16 cellular contexts compared by ENCODE assay signal in the genomic region with DNA sequence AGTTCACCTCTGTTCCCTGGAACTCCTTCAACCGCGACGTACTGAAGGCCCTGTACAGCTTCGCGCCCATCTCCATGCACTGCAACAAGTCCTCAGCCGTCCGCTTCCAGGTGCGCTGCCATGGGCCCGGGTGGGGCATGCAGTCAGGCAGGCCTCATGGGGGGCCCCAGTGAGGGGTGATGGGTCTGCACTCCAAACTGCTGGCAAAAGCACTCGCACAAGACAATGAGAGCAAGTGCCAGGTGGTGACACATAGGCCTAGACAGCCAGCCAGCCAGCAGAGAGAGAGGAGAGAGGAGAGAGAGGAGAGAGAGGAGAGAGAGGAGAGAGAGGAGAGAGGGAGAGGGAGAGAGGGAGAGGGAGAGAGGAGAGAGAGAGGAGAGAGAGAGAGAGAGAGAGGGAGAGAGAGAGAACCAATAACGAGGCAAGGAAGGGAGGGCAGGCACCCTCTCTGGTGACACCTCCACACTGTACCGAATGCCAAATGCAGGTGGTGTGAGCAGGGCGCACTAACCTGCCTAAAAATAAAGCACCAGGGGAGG. TPM values are rescaled to one million over a fixed set of nuclear protein-coding genes. Genes with fewer than 3 reads are reported as not detected.
A peak's percentile ranks its signal among the peaks of the same experiment; 100 is the strongest.
DNase-seq lines count a peak whose midpoint lies in the region; ATAC-seq, FAIRE-seq and TF ChIP-seq lines count a peak whose summit lies in the region.
"Had no signal": no experiment of that assay in that cellular context is flagged by ENCODE, and none has a peak within 500 bp of the region (broad histone marks: within the 10 kb centered on the region; RNA-seq: fewer than 3 reads in every experiment).

No MANE protein-coding gene starts in this region.

- H3K36me3 Mint-ChIP-seq in activated naive CD8-positive, alpha-beta T cell: no peaks in the 10 kb centered on the region
- H3K36me3 Mint-ChIP-seq in activated naive CD8-positive, alpha-beta T cell treated with anti-CD3 and anti-CD28 coated beads for 36 hours: no peaks in the 10 kb centered on the region
- no peaks in the 10 kb centered on the region for H3K36me3 Mint-ChIP-seq in effector memory CD8-positive, alpha-beta T cell (ENCODE audit: insufficient read depth)
- no peaks in the 10 kb centered on the region for H3K36me3 Mint-ChIP-seq in activated T-helper 17 cell treated with anti-CD3 and anti-CD28 coated beads, Interleukin-2, amount 50 U/mL, for 72 hours (ENCODE audit: low read depth)
- H3K36me3 Mint-ChIP-seq in glutamatergic neuron (ENCODE audit: unreplicated experiment): no peaks in the 10 kb centered on the region
- H3K36me3 Mint-ChIP-seq: activated naive CD8-positive, alpha-beta T cell treated with anti-CD3 and anti-CD28 coated beads, Interleukin-2, amount 10 ng/mL, durations not matched to agents 7 days and 5 days had no signal

- no peaks in the 10 kb centered on the region for H3K9me3 ChIP-seq in small intestine (ENCODE audit: control insufficient read depth, low read depth)
- H3K9me3 ChIP-seq: HAP-1 had no signal

- no peak for FAIRE-seq in small intestine (lab: Jason Lieb, UNC)
- FAIRE-seq: RCC 7860 had no signal

- ATAC-seq in effector memory CD8-positive, alpha-beta T cell (replicated peaks): no peak
- ATAC-seq in activated T-helper 17 cell treated with anti-CD3 and anti-CD28 coated beads, Interleukin-2, amount 50 U/mL, for 72 hours (replicated peaks): no peak

- peak overlapping the region; percentile 23 for H3K4me3 Mint-ChIP-seq in activated naive CD8-positive, alpha-beta T cell
- H3K4me3 Mint-ChIP-seq in activated naive CD8-positive, alpha-beta T cell treated with anti-CD3 and anti-CD28 coated beads for 36 hours: no peak overlapping the region
- no peak overlapping the region for H3K4me3 Mint-ChIP-seq in effector memory CD8-positive, alpha-beta T cell
- H3K4me3 Mint-ChIP-seq in activated T-helper 17 cell treated with anti-CD3 and anti-CD28 coated beads, Interleukin-2, amount 50 U/mL, for 72 hours: no peak overlapping the region
- no peak overlapping the region for H3K4me3 Mint-ChIP-seq in glutamatergic neuron (ENCODE audit: unreplicated experiment)
- H3K4me3 Mint-ChIP-seq: activated naive CD8-positive, alpha-beta T cell treated with anti-CD3 and anti-CD28 coated beads, Interleukin-2, amount 10 ng/mL, durations not matched to agents 7 days and 5 days had no signal

- H3K9me3 Mint-ChIP-seq in activated naive CD8-positive, alpha-beta T cell (ENCODE audit: low read depth): no peaks in the 10 kb centered on the region
- no peaks in the 10 kb centered on the region for H3K9me3 Mint-ChIP-seq in activated naive CD8-positive, alpha-beta T cell treated with anti-CD3 and anti-CD28 coated beads for 36 hours
- H3K9me3 Mint-ChIP-seq in effector memory CD8-positive, alpha-beta T cell: no peaks in the 10 kb centered on the region
- no peaks in the 10 kb centered on the region for H3K9me3 Mint-ChIP-seq in activated T-helper 17 cell treated with anti-CD3 and anti-CD28 coated beads, Interleukin-2, amount 50 U/mL, for 72 hours
- peaks cover 2% of the 10 kb centered on the region for H3K9me3 Mint-ChIP-seq in glutamatergic neuron (ENCODE audit: unreplicated experiment)
- H3K9me3 Mint-ChIP-seq: activated naive CD8-positive, alpha-beta T cell treated with anti-CD3 and anti-CD28 coated beads, Interleukin-2, amount 10 ng/mL, durations not matched to agents 7 days and 5 days had no signal

- H3K27ac ChIP-seq in small intestine (ENCODE audit: low read depth in 1 of 2, low read length in 1 of 2): no peak overlapping the region

- 66 to 78% (median 76%) methylated on average over 13 of the region's 13 CpGs for WGBS in small intestine, 3 donors

- TF ChIP-seq CTCF in glutamatergic neuron (IDR thresholded peaks at IDR 0.05; ENCODE audit: partially characterized antibody, unreplicated experiment): no peak

- no peak overlapping the region for H3K27ac Mint-ChIP-seq in activated naive CD8-positive, alpha-beta T cell
- no peak overlapping the region for H3K27ac Mint-ChIP-seq in activated naive CD8-positive, alpha-beta T cell treated with anti-CD3 and anti-CD28 coated beads for 36 hours
- H3K27ac Mint-ChIP-seq in effector memory CD8-positive, alpha-beta T cell: peak overlapping the region; percentile 3 to 54
- no peak overlapping the region for H3K27ac Mint-ChIP-seq in activated T-helper 17 cell treated with anti-CD3 and anti-CD28 coated beads, Interleukin-2, amount 50 U/mL, for 72 hours
- no peak overlapping the region for H3K27ac Mint-ChIP-seq in glutamatergic neuron (ENCODE audit: unreplicated experiment)
- H3K27ac Mint-ChIP-seq: activated naive CD8-positive, alpha-beta T cell treated with anti-CD3 and anti-CD28 coated beads, Interleukin-2, amount 10 ng/mL, durations not matched to agents 7 days and 5 days had no signal

- no peaks in the 10 kb centered on the region for H3K36me3 ChIP-seq in small intestine (ENCODE audit: control insufficient read depth in 2 of 2, insufficient read depth in 2 of 2, low read length in 2 of 2)
- H3K36me3 ChIP-seq: HAP-1 had no signal

- H3K27me3 ChIP-seq in small intestine (ENCODE audit: control insufficient read depth in 2 of 2, insufficient read depth in 2 of 2, low read length in 2 of 2): peaks cover 0 to 7% of the 10 kb centered on the region in 2 donors

- no peak overlapping the region for H3K4me3 ChIP-seq in small intestine (ENCODE audit: low read depth in 1 of 2, low read length in 2 of 2)
- H3K4me3 ChIP-seq: HAP-1 had no signal

- DNase-seq in activated naive CD8-positive, alpha-beta T cell treated with anti-CD3 and anti-CD28 coated beads for 36 hours: no peak
- DNase-seq in NCI-H2171 (lab: John Stamatoyannopoulos, UW) (peak; percentile 60), small intestine (no peak), glutamatergic neuron (no peak)
- DNase-seq in effector memory CD8-positive, alpha-beta T cell: no peak
- DNase-seq in stimulated activated CD4-positive, alpha-beta T cell treated with anti-CD3 and anti-CD28 coated beads, Interleukin-4, amount 100 ng/mL, for 4 hours: no peak
- DNase-seq: cortex of kidney, midbrain, NCI-H1930, posterior cingulate gyrus had no signal

- H3K4me1 ChIP-seq in small intestine (ENCODE audit: control insufficient read depth in 2 of 2, insufficient read depth in 1 of 2, low read depth in 1 of 2, low read length in 1 of 2): no peaks in the 10 kb centered on the region

- H3K27me3 Mint-ChIP-seq in activated naive CD8-positive, alpha-beta T cell: peaks cover 16% of the 10 kb centered on the region
- H3K27me3 Mint-ChIP-seq in activated naive CD8-positive, alpha-beta T cell treated with anti-CD3 and anti-CD28 coated beads for 36 hours: peaks cover 61% of the 10 kb centered on the region
- H3K27me3 Mint-ChIP-seq in effector memory CD8-positive, alpha-beta T cell: peaks cover 66 to 82% of the 10 kb centered on the region in 2 donors
- H3K27me3 Mint-ChIP-seq in activated T-helper 17 cell treated with anti-CD3 and anti-CD28 coated beads, Interleukin-2, amount 50 U/mL, for 72 hours: peaks cover 32% of the 10 kb centered on the region
- H3K27me3 Mint-ChIP-seq in glutamatergic neuron (ENCODE audit: unreplicated experiment): peaks cover 2% of the 10 kb centered on the region

- H3K4me1 Mint-ChIP-seq in activated naive CD8-positive, alpha-beta T cell (ENCODE audit: low read depth): peaks cover 18% of the 10 kb centered on the region
- peaks cover 16% of the 10 kb centered on the region for H3K4me1 Mint-ChIP-seq in activated naive CD8-positive, alpha-beta T cell treated with anti-CD3 and anti-CD28 coated beads for 36 hours
- H3K4me1 Mint-ChIP-seq in effector memory CD8-positive, alpha-beta T cell (ENCODE audit: low read depth in 2 of 2): peaks cover 4 to 8% of the 10 kb centered on the region in 2 donors
- no peaks in the 10 kb centered on the region for H3K4me1 Mint-ChIP-seq in activated T-helper 17 cell treated with anti-CD3 and anti-CD28 coated beads, Interleukin-2, amount 50 U/mL, for 72 hours
- H3K4me1 Mint-ChIP-seq in glutamatergic neuron (ENCODE audit: low read depth, unreplicated experiment): peaks cover 13% of the 10 kb centered on the region

RNA-seq across cellular contexts. Expression of a gene that starts 21.0 kb away (rescaled TPM):
- total RNA-seq in activated naive CD8-positive, alpha-beta T cell treated with anti-CD3 and anti-CD28 coated beads for 36 hours: not detected
- polyA plus RNA-seq in small intestine: under 1 TPM in 1 of 3 donors, not detected in 2; 0.13 TPM
- not detected for total RNA-seq in activated T-helper 17 cell treated with anti-CD3 and anti-CD28 coated beads, Interleukin-2, amount 50 U/mL, for 72 hours
- 1.8 TPM for total RNA-seq in glutamatergic neuron (ENCODE audit: unreplicated experiment)
- total RNA-seq: activated CD8-positive, alpha-beta memory T cell treated with anti-CD3 and anti-CD28 coated beads for 36 hours; activated naive CD8-positive, alpha-beta T cell treated with anti-CD3 and anti-CD28 coated beads, Interleukin-2, amount 10 ng/mL, durations not matched to agents 7 days and 5 days had no signal

RNA-seq across cellular contexts. Expression of a gene that starts 48.0 kb away (rescaled TPM):
- total RNA-seq in activated naive CD8-positive, alpha-beta T cell treated with anti-CD3 and anti-CD28 coated beads for 36 hours: not detected
- polyA plus RNA-seq in small intestine: under 1 TPM in 1 of 3 donors, not detected in 2; 0.19 TPM
- not detected for total RNA-seq in activated T-helper 17 cell treated with anti-CD3 and anti-CD28 coated beads, Interleukin-2, amount 50 U/mL, for 72 hours
- 0.51 TPM for total RNA-seq in glutamatergic neuron (ENCODE audit: unreplicated experiment)
- total RNA-seq: activated CD8-positive, alpha-beta memory T cell treated with anti-CD3 and anti-CD28 coated beads for 36 hours; activated naive CD8-positive, alpha-beta T cell treated with anti-CD3 and anti-CD28 coated beads, Interleukin-2, amount 10 ng/mL, durations not matched to agents 7 days and 5 days had no signal

Comparison
In these comparisons a context has a peak if more than half of its experiments do, and no peak if none do; other contexts are left out.
1. H3K27ac Mint-ChIP-seq: peak in effector memory CD8-positive, alpha-beta T cell (2 of 2); none in activated naive CD8-positive, alpha-beta T cell (single experiment), activated naive CD8-positive, alpha-beta T cell treated with anti-CD3 and anti-CD28 coated beads for 36 hours (single experiment), activated T-helper 17 cell treated with anti-CD3 and anti-CD28 coated beads, Interleukin-2, amount 50 U/mL, for 72 hours (single experiment) and glutamatergic neuron (single experiment).